Comparison of ENCODE assay signal across 8 cellular contexts in genomic region chr6:7911345-7911725, GRCh38. TPM values are rescaled to one million over a fixed set of nuclear protein-coding genes. Genes with fewer than 3 reads are reported as not detected.
DNase-seq lines count a peak whose midpoint lies in the region; ATAC-seq and TF ChIP-seq lines count a peak whose summit lies in the region.

No MANE protein-coding gene starts in this region.

- POLR2A ChIA-PET in activated CD4-positive, alpha-beta memory T cell treated with anti-CD3 and anti-CD28 coated beads for 36 hours (lab: Charles Lee): interaction anchor here (0.6 to 0.7 kb wide), 2 partner anchors 154 to 206 kb away, joined by 3 read pairs; no protein-coding TSS in a partner anchor
- POLR2A ChIA-PET in activated CD4-positive, alpha-beta memory T cell treated with anti-CD3 and anti-CD28 coated beads, Interleukin-2, amount 10 ng/mL, durations not matched to agents 7 days and 5 days (lab: Charles Lee): interaction anchor here (1.4 kb wide), 1 partner anchor 8 kb away, joined by 4 read pairs; no protein-coding TSS in a partner anchor

- peaks cover 7 to 15% of the 10 kb centered on the region in 2 donors for H3K4me1 ChIP-seq in thoracic aorta (ENCODE audit: control insufficient read depth in 1 of 2, low read depth in 2 of 2)

- peaks cover 1% of the 10 kb centered on the region for H3K27me3 Mint-ChIP-seq in activated CD4-positive, alpha-beta memory T cell treated with anti-CD3 and anti-CD28 coated beads for 36 hours
- H3K27me3 Mint-ChIP-seq in activated CD4-positive, alpha-beta memory T cell treated with anti-CD3 and anti-CD28 coated beads, Interleukin-2, amount 10 ng/mL, durations not matched to agents 7 days and 5 days: no peaks in the 10 kb centered on the region
- H3K27me3 Mint-ChIP-seq in activated naive CD8-positive, alpha-beta T cell: no peaks in the 10 kb centered on the region

- peak overlapping the region; percentile 75 for H3K4me3 ChIP-seq in thoracic aorta

- H3K27ac ChIP-seq in thoracic aorta: peak overlapping the region; percentile 48 to 58

- DNase-seq in activated CD4-positive, alpha-beta memory T cell treated with anti-CD3 and anti-CD28 coated beads for 36 hours: no peak
- no peak for DNase-seq in activated CD4-positive, alpha-beta memory T cell treated with anti-CD3 and anti-CD28 coated beads, Interleukin-2, amount 10 ng/mL, durations not matched to agents 7 days and 5 days
- DNase-seq in islet precursor cell (peak; percentile 58), thoracic aorta (ENCODE audit: low spot score) (no peak), NCI-H446 treated with DMSO at 0.1 percent for 48 hours (lab: John Stamatoyannopoulos, UW) (no peak)
- DNase-seq in effector CD8-positive, alpha-beta T cell (lab: John Stamatoyannopoulos, UW): no peak

- TF ChIP-seq CTCF in thoracic aorta (IDR thresholded peaks at IDR 0.05): no peak

- peak overlapping the region; percentile 74 for H3K4me3 Mint-ChIP-seq in activated CD4-positive, alpha-beta memory T cell treated with anti-CD3 and anti-CD28 coated beads for 36 hours
- H3K4me3 Mint-ChIP-seq in activated CD4-positive, alpha-beta memory T cell treated with anti-CD3 and anti-CD28 coated beads, Interleukin-2, amount 10 ng/mL, durations not matched to agents 7 days and 5 days: no peak overlapping the region
- no peak overlapping the region for H3K4me3 Mint-ChIP-seq in activated naive CD8-positive, alpha-beta T cell

- CTCF ChIA-PET in activated CD4-positive, alpha-beta memory T cell treated with anti-CD3 and anti-CD28 coated beads for 36 hours (lab: Charles Lee): no interaction called here
- CTCF ChIA-PET in activated CD4-positive, alpha-beta memory T cell treated with anti-CD3 and anti-CD28 coated beads, Interleukin-2, amount 10 ng/mL, durations not matched to agents 7 days and 5 days (lab: Charles Lee): no interaction called here

- no peaks in the 10 kb centered on the region for H3K9me3 ChIP-seq in thoracic aorta

- H3K27ac Mint-ChIP-seq in activated CD4-positive, alpha-beta memory T cell treated with anti-CD3 and anti-CD28 coated beads for 36 hours: no peak overlapping the region
- no peak overlapping the region for H3K27ac Mint-ChIP-seq in activated CD4-positive, alpha-beta memory T cell treated with anti-CD3 and anti-CD28 coated beads, Interleukin-2, amount 10 ng/mL, durations not matched to agents 7 days and 5 days
- H3K27ac Mint-ChIP-seq in activated naive CD8-positive, alpha-beta T cell: peak overlapping the region; percentile 66

- H3K4me1 Mint-ChIP-seq in activated CD4-positive, alpha-beta memory T cell treated with anti-CD3 and anti-CD28 coated beads for 36 hours (ENCODE audit: low read depth): peaks cover 18% of the 10 kb centered on the region
- H3K4me1 Mint-ChIP-seq in activated CD4-positive, alpha-beta memory T cell treated with anti-CD3 and anti-CD28 coated beads, Interleukin-2, amount 10 ng/mL, durations not matched to agents 7 days and 5 days: peaks cover 21% of the 10 kb centered on the region
- peaks cover 18% of the 10 kb centered on the region for H3K4me1 Mint-ChIP-seq in activated naive CD8-positive, alpha-beta T cell (ENCODE audit: low read depth)

- no peak for ATAC-seq in thoracic aorta (ENCODE audit: insufficient number of reproducible peaks, low FRiP score, low read depth)
- ATAC-seq in GM19328 (IDR thresholded peaks at IDR 0.05; ENCODE audit: unreplicated experiment): no peak

- intact Hi-C loops in activated CD4-positive, alpha-beta memory T cell treated with anti-CD3 and anti-CD28 coated beads for 36 hours (cut with micrococcal nuclease): loop anchor here (2.0 to 5.0 kb wide), 3 partner anchors 153 to 191 kb away; partner anchors contain the start of genes BLOC1S5, BMP6 and EEF1E1

- H3K36me3 Mint-ChIP-seq in activated CD4-positive, alpha-beta memory T cell treated with anti-CD3 and anti-CD28 coated beads for 36 hours: no peaks in the 10 kb centered on the region
- H3K36me3 Mint-ChIP-seq in activated CD4-positive, alpha-beta memory T cell treated with anti-CD3 and anti-CD28 coated beads, Interleukin-2, amount 10 ng/mL, durations not matched to agents 7 days and 5 days (ENCODE audit: low read depth): peaks cover 5% of the 10 kb centered on the region
- no peaks in the 10 kb centered on the region for H3K36me3 Mint-ChIP-seq in activated naive CD8-positive, alpha-beta T cell

- no peaks in the 10 kb centered on the region for H3K36me3 ChIP-seq in thoracic aorta

- no peaks in the 10 kb centered on the region for H3K27me3 ChIP-seq in thoracic aorta (replicated peaks; ENCODE audit: insufficient read depth)

- H3K9me3 Mint-ChIP-seq in activated CD4-positive, alpha-beta memory T cell treated with anti-CD3 and anti-CD28 coated beads for 36 hours: no peaks in the 10 kb centered on the region
- H3K9me3 Mint-ChIP-seq in activated CD4-positive, alpha-beta memory T cell treated with anti-CD3 and anti-CD28 coated beads, Interleukin-2, amount 10 ng/mL, durations not matched to agents 7 days and 5 days: no peaks in the 10 kb centered on the region
- H3K9me3 Mint-ChIP-seq in activated naive CD8-positive, alpha-beta T cell (ENCODE audit: low read depth): no peaks in the 10 kb centered on the region

RNA-seq across cellular contexts. Expression of gene TXNDC5, which starts 0.7 kb away (rescaled TPM):
- total RNA-seq in activated CD4-positive, alpha-beta memory T cell treated with anti-CD3 and anti-CD28 coated beads for 36 hours: 10 to 100 TPM; 59.6 to 64.5 TPM
- total RNA-seq in activated CD4-positive, alpha-beta memory T cell treated with anti-CD3 and anti-CD28 coated beads, Interleukin-2, amount 10 ng/mL, durations not matched to agents 7 days and 5 days: 10 to 100 TPM; 39.1 to 39.8 TPM
- 100 to 1,000 TPM; 151 to 172 TPM for total RNA-seq in thoracic aorta
